Comparison of ENCODE assay signal across 7 cellular contexts in genomic region chr1:1013105-1013921, GRCh38. TPM values are rescaled to one million over a fixed set of nuclear protein-coding genes. Genes with fewer than 3 reads are reported as not detected.
A peak's percentile ranks its signal among the peaks of the same experiment; 100 is the strongest.
DNase-seq lines count a peak whose midpoint lies in the region; ATAC-seq and TF ChIP-seq lines count a peak whose summit lies in the region.

Gene ISG15, plus strand, starts transcription at chr1:1013497. Its CDS starts 77 bp downstream, at chr1:1013574.

- ATAC-seq in GM18502 (IDR thresholded peaks at IDR 0.05; ENCODE audit: poor library complexity, unreplicated experiment) (peak; percentile 76), HG02852 (IDR thresholded peaks at IDR 0.05; ENCODE audit: unreplicated experiment) (peak; percentile 76)

- DNase-seq in NCI-H2196 treated with DMSO at 0.1 percent for 48 hours (lab: John Stamatoyannopoulos, UW; ENCODE audit: unreplicated experiment) (peak; percentile 86), chondrocyte (ENCODE audit: low spot score) (no peak), kidney glomerular epithelial cell (lab: John Stamatoyannopoulos, UW) (peak; percentile 86)
- peak; percentile 92 for DNase-seq in activated CD4-positive, alpha-beta T cell treated with anti-CD3 and anti-CD28 coated beads for 1 hour
- peak; percentile 58 to 68 for DNase-seq in stimulated activated CD4-positive, alpha-beta T cell treated with anti-CD3 and anti-CD28 coated beads, Interleukin-1b, Interleukin-23, amount 100 ng/mL, for 1 hour (ENCODE audit: low read depth in 2 of 2)

- no peaks in the 10 kb centered on the region for H3K27me3 Mint-ChIP-seq in chondrocyte (ENCODE audit: low read depth)

- H3K36me3 Mint-ChIP-seq in chondrocyte (ENCODE audit: low read depth), result peaks cover 2% of the 10 kb centered on the region

- peaks cover 22% of the 10 kb centered on the region for H3K4me1 Mint-ChIP-seq in chondrocyte (ENCODE audit: low read depth)

- peak within 1 kb of the TSS; percentile 96 for H3K27ac Mint-ChIP-seq in chondrocyte (ENCODE audit: unreplicated experiment)

- H3K9me3 Mint-ChIP-seq in chondrocyte (ENCODE audit: low read depth), result no peaks in the 10 kb centered on the region

- peak within 1 kb of the TSS; percentile 86 for H3K4me3 Mint-ChIP-seq in chondrocyte (ENCODE audit: unreplicated experiment)

- no peak for TF ChIP-seq CTCF in chondrocyte (IDR thresholded peaks at IDR 0.05)

RNA-seq across cellular contexts. Expression of gene ISG15, which starts in this region (rescaled TPM):
- 28.5 to 42.8 TPM (median 42.2 TPM) in 3 replicates for total RNA-seq in chondrocyte
